In genomic region chr5:142012792-142013388, GRCh38 we compare ENCODE assay signal across 8 cellular contexts. TPM values are rescaled to one million over a fixed set of nuclear protein-coding genes. Genes with fewer than 3 reads are reported as not detected.
DNase-seq lines count a peak whose midpoint lies in the region; ATAC-seq and TF ChIP-seq lines count a peak whose summit lies in the region.

Gene GNPDA1, minus strand, starts transcription at chr5:142013027. Its CDS starts 992 bp downstream, at chr5:142012035.

- H3K4me1 ChIP-seq in CD4-positive, CD25-positive, alpha-beta regulatory T cell (ENCODE audit: control insufficient read depth, insufficient read depth, low read length, poor library complexity, severe bottlenecking) = peaks cover 50% of the 10 kb centered on the region
- H3K4me1 ChIP-seq in stomach smooth muscle (ENCODE audit: control insufficient read depth, insufficient read depth, low read length) = peaks cover 11% of the 10 kb centered on the region

- peak within 1 kb of the TSS; percentile 85 for H3K4me3 ChIP-seq in CD4-positive, CD25-positive, alpha-beta regulatory T cell (ENCODE audit: low read depth, low read length)
- H3K4me3 ChIP-seq in stomach smooth muscle (ENCODE audit: low read length in 2 of 2) = peak within 1 kb of the TSS; percentile 92

- no peaks in the 10 kb centered on the region for H3K27me3 ChIP-seq in CD4-positive, CD25-positive, alpha-beta regulatory T cell (ENCODE audit: control insufficient read depth, insufficient read depth, low read length)
- H3K27me3 ChIP-seq in stomach smooth muscle (ENCODE audit: control insufficient read depth in 1 of 2, insufficient read depth in 2 of 2, low read length in 2 of 2) = no peaks in the 10 kb centered on the region

- H3K36me3 Mint-ChIP-seq in CD4-positive, CD25-positive, alpha-beta regulatory T cell = no peaks in the 10 kb centered on the region
- H3K36me3 Mint-ChIP-seq in nephron progenitor cell (ENCODE audit: low read depth) = peaks cover 23% of the 10 kb centered on the region

- ATAC-seq in CD4-positive, CD25-positive, alpha-beta regulatory T cell (ENCODE audit: low read depth in 2 of 2) = peak; percentile 64 to 71
- ATAC-seq in GM19395 (IDR thresholded peaks at IDR 0.05; ENCODE audit: unreplicated experiment) = peak; percentile 49
- ATAC-seq in HG03558 (IDR thresholded peaks at IDR 0.05; ENCODE audit: extremely low read depth, unreplicated experiment) = peak; percentile 39

- H3K9ac ChIP-seq in stomach smooth muscle (ENCODE audit: low read length in 2 of 2) = peak within 1 kb of the TSS; percentile 87 to 95

- TF ChIP-seq CTCF in RWPE1 (conservative IDR thresholded peaks at IDR 0.05; ENCODE audit: low read depth) = peak; percentile 25
- no peak for TF ChIP-seq CTCF in nephron progenitor cell (IDR thresholded peaks at IDR 0.05)

- peak; percentile 59 to 77 (median 61) for DNase-seq in CD4-positive, CD25-positive, alpha-beta regulatory T cell
- DNase-seq in RWPE1 (ENCODE audit: low spot score) (peak; percentile 95), activated gamma-delta T cell (lab: John Stamatoyannopoulos, UW) (peak; percentile 67), fibroblast of the conjunctiva (ENCODE audit: low read depth) (peak; percentile 43), nephron progenitor cell (peak; percentile 76)

- peak within 1 kb of the TSS; percentile 70 for H3K27ac ChIP-seq in CD4-positive, CD25-positive, alpha-beta regulatory T cell (ENCODE audit: insufficient read depth, low read length, poor library complexity, severe bottlenecking)
- H3K27ac ChIP-seq in RWPE1 (peak within 1 kb of the TSS; percentile 77), stomach smooth muscle (ENCODE audit: low read length) (peak within 1 kb of the TSS; percentile 80)

- peak within 1 kb of the TSS; percentile 88 to 94 (median 92) for H3K4me3 Mint-ChIP-seq in CD4-positive, CD25-positive, alpha-beta regulatory T cell
- peak within 1 kb of the TSS; percentile 88 for H3K4me3 Mint-ChIP-seq in nephron progenitor cell

- POLR2A ChIA-PET in RWPE1 (lab: Yijun Ruan, JAX; ENCODE audit: low non-redundant PET) = interaction anchor here (0.6 kb wide), 1 partner anchor 130 kb away, joined by 3 read pairs; no protein-coding TSS in a partner anchor

- H3K36me3 ChIP-seq in CD4-positive, CD25-positive, alpha-beta regulatory T cell (ENCODE audit: control insufficient read depth, insufficient read depth, low read length) = no peaks in the 10 kb centered on the region
- peaks cover 3 to 7% of the 10 kb centered on the region in 2 donors for H3K36me3 ChIP-seq in stomach smooth muscle (ENCODE audit: control insufficient read depth in 2 of 2, insufficient read depth in 2 of 2, low read length in 2 of 2)

- H3K27me3 Mint-ChIP-seq in CD4-positive, CD25-positive, alpha-beta regulatory T cell = no peaks in the 10 kb centered on the region
- H3K27me3 Mint-ChIP-seq in nephron progenitor cell (ENCODE audit: low read depth, poor library complexity) = peaks cover 10% of the 10 kb centered on the region

- peak within 1 kb of the TSS; percentile 66 to 93 (median 87) for H3K27ac Mint-ChIP-seq in CD4-positive, CD25-positive, alpha-beta regulatory T cell
- H3K27ac Mint-ChIP-seq in nephron progenitor cell = no peak within 1 kb of the TSS

- no peaks in the 10 kb centered on the region for H3K9me3 ChIP-seq in CD4-positive, CD25-positive, alpha-beta regulatory T cell (ENCODE audit: control insufficient read depth in 2 of 2, low read length in 2 of 2)
- no peaks in the 10 kb centered on the region for H3K9me3 ChIP-seq in stomach smooth muscle (ENCODE audit: control insufficient read depth in 2 of 2, low read length in 2 of 2)

- no peaks in the 10 kb centered on the region for H3K9me3 Mint-ChIP-seq in CD4-positive, CD25-positive, alpha-beta regulatory T cell
- no peaks in the 10 kb centered on the region for H3K9me3 Mint-ChIP-seq in nephron progenitor cell

- H3K4me1 Mint-ChIP-seq in CD4-positive, CD25-positive, alpha-beta regulatory T cell = peaks cover 18 to 62% (median 38%) of the 10 kb centered on the region in 4 donors
- peaks cover 36% of the 10 kb centered on the region for H3K4me1 Mint-ChIP-seq in nephron progenitor cell

- CTCF ChIA-PET in RWPE1 (lab: Yijun Ruan, JAX) = interaction anchor here (0.7 to 3.6 kb wide), 3 partner anchors 12 to 130 kb away, joined by 3 to 18 read pairs (median 6); no protein-coding TSS in a partner anchor

RNA-seq across cellular contexts. Expression of gene GNPDA1, which starts in this region (rescaled TPM):
- 7.7 TPM for total RNA-seq in CD4-positive, CD25-positive, alpha-beta regulatory T cell
- polyA plus RNA-seq in CD4-positive, CD25-positive, alpha-beta regulatory T cell = 10 to 100 TPM; 21.6 to 25.4 (median 22.9) TPM

Comparison
In these comparisons a context has a peak if more than half of its experiments do, and no peak if none do; other contexts are left out.
1. Peak in every context shown above with its lines: DNase-seq, ATAC-seq, H3K4me3 ChIP-seq and H3K27ac ChIP-seq.
2. DNase-seq: peak in every context shown above with its lines; median percentile 95 in RWPE1; 76 in nephron progenitor cell; 67 in activated gamma-delta T cell; 61 in CD4-positive, CD25-positive, alpha-beta regulatory T cell; 43 in fibroblast of the conjunctiva.